Comparison of ENCODE assay signal across 1 cellular context in the genomic region with DNA sequence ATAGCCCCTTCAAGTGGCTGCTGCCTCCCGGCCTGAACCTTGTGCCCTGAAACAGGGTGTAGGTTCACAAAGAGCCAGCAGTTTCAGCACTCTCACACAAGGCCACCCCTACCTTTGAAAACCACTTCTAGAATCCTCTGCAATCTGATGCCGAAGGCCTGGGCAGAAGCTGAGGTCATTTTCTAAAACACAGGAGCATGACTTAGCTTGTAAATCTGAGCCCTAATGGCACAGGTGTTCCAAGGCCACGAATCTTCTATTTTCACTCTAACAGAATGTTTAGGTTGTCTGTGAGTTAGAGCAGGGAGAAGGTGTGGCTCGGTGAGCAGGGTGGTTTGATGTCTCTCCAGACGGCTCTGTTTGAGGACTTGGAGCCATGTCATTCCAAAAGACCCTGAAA.
TF ChIP-seq lines count a peak whose summit lies in the region.

No MANE protein-coding gene starts in this region.

TF ChIP-seq in GM23338, 12 proteins besides CTCF, POLR2A, EP300 and RAD21 (continued from another document):
- TF ChIP-seq, protein P1, sequence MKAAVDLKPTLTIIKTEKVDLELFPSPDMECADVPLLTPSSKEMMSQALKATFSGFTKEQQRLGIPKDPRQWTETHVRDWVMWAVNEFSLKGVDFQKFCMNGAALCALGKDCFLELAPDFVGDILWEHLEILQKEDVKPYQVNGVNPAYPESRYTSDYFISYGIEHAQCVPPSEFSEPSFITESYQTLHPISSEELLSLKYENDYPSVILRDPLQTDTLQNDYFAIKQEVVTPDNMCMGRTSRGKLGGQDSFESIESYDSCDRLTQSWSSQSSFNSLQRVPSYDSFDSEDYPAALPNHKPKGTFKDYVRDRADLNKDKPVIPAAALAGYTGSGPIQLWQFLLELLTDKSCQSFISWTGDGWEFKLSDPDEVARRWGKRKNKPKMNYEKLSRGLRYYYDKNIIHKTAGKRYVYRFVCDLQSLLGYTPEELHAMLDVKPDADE (IDR thresholded peaks at IDR 0.05), result no peak
- TF ChIP-seq ZNF114 (CRISPR knock-in tag; IDR thresholded peaks at IDR 0.05) (no peak), JUNB (IDR thresholded peaks at IDR 0.05; ENCODE audit: unreplicated experiment) (no peak), ZNF331 (CRISPR knock-in tag; IDR thresholded peaks at IDR 0.05; ENCODE audit: low read depth) (no peak), EZH2 (IDR thresholded peaks at IDR 0.05; ENCODE audit: low read depth, unreplicated experiment) (no peak), POLR2AphosphoS5 (IDR thresholded peaks at IDR 0.05; ENCODE audit: low read depth) (no peak)
- TF ChIP-seq, protein P2, sequence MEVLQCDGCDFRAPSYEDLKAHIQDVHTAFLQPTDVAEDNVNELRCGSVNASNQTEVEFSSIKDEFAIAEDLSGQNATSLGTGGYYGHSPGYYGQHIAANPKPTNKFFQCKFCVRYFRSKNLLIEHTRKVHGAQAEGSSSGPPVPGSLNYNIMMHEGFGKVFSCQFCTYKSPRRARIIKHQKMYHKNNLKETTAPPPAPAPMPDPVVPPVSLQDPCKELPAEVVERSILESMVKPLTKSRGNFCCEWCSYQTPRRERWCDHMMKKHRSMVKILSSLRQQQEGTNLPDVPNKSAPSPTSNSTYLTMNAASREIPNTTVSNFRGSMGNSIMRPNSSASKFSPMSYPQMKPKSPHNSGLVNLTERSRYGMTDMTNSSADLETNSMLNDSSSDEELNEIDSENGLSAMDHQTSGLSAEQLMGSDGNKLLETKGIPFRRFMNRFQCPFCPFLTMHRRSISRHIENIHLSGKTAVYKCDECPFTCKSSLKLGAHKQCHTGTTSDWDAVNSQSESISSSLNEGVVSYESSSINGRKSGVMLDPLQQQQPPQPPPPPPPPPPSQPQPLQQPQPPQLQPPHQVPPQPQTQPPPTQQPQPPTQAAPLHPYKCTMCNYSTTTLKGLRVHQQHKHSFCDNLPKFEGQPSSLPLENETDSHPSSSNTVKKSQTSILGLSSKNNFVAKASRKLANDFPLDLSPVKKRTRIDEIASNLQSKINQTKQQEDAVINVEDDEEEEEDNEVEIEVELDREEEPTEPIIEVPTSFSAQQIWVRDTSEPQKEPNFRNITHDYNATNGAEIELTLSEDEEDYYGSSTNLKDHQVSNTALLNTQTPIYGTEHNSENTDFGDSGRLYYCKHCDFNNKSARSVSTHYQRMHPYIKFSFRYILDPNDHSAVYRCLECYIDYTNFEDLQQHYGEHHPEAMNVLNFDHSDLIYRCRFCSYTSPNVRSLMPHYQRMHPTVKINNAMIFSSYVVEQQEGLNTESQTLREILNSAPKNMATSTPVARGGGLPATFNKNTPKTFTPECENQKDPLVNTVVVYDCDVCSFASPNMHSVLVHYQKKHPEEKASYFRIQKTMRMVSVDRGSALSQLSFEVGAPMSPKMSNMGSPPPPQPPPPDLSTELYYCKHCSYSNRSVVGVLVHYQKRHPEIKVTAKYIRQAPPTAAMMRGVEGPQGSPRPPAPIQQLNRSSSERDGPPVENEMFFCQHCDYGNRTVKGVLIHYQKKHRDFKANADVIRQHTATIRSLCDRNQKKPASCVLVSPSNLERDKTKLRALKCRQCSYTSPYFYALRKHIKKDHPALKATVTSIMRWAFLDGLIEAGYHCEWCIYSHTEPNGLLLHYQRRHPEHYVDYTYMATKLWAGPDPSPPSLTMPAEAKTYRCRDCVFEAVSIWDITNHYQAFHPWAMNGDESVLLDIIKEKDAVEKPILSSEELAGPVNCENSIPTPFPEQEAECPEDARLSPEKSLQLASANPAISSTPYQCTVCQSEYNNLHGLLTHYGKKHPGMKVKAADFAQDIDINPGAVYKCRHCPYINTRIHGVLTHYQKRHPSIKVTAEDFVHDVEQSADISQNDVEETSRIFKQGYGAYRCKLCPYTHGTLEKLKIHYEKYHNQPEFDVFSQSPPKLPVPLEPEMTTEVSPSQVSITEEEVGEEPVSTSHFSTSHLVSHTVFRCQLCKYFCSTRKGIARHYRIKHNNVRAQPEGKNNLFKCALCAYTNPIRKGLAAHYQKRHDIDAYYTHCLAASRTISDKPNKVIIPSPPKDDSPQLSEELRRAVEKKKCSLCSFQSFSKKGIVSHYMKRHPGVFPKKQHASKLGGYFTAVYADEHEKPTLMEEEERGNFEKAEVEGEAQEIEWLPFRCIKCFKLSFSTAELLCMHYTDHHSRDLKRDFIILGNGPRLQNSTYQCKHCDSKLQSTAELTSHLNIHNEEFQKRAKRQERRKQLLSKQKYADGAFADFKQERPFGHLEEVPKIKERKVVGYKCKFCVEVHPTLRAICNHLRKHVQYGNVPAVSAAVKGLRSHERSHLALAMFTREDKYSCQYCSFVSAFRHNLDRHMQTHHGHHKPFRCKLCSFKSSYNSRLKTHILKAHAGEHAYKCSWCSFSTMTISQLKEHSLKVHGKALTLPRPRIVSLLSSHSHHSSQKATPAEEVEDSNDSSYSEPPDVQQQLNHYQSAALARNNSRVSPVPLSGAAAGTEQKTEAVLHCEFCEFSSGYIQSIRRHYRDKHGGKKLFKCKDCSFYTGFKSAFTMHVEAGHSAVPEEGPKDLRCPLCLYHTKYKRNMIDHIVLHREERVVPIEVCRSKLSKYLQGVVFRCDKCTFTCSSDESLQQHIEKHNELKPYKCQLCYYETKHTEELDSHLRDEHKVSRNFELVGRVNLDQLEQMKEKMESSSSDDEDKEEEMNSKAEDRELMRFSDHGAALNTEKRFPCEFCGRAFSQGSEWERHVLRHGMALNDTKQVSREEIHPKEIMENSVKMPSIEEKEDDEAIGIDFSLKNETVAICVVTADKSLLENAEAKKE (CRISPR knock-in tag; IDR thresholded peaks at IDR 0.05), result no peak
